In the genomic region with DNA sequence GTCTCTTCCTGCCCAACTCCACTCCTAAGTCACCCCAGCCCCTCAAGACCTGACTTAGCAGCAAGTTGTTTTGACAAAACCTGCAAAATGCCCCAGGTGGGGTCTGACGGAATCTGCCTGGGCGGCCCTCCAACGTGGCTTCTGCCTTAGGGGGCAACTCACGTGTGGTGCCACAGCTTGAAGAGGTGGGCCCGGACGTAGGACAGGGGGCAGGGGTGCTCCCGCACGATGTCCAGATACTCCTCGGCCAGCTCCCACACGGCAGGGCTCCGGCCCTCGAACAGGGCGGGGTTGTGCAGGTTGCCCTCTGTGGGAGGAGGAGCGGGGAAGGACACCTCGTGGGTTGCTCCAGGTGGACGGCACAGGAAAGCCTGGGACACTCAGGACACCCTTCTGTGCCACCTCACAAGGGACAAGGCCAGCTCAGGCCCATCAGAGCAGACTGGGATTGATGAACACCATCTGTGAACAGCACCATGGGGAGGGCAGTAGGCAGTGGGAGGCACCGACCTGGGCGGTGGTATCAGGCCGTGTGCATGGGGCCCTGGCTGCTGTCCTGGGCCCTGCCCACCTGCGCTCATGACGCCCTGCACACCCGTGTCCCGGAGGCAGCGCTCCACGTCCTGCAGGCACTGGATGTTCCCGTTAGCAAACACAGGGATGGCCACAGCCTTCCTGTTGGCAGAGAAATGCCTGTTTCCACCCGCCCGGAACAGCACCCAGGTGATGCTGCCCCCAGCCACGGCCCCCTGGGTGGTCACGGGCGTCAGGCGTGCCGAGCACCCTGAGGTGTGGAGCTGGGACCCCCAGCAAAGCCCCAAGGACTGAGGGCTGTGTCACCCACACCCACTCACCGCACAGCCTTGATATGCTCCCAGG, we compare ENCODE assay signal across 17 cellular contexts.
"Had no signal": no experiment of that assay in that cellular context is flagged by ENCODE, and none has a peak within 500 bp of the region (broad histone marks: within the 10 kb centered on the region; RNA-seq: fewer than 3 reads in every experiment).

No MANE protein-coding gene starts in this region.

- H3K4me3 ChIP-seq: coronary artery, lung, tibial nerve, uterus had no signal

- H3K27me3 Mint-ChIP-seq: activated CD4-positive, alpha-beta T cell treated with anti-CD3 and anti-CD28 coated beads, Interleukin-2, amount 10 ng/mL, durations not matched to agents 7 days and 5 days; activated naive CD4-positive, alpha-beta T cell treated with anti-CD3 and anti-CD28 coated beads, Interleukin-2, amount 10 ng/mL, durations not matched to agents 7 days and 5 days; activated naive CD8-positive, alpha-beta T cell treated with anti-CD3 and anti-CD28 coated beads, Interleukin-2, amount 50 U/mL, for 24 hours; central memory CD8-positive, alpha-beta T cell had no signal

- H3K4me1 ChIP-seq: foreskin keratinocyte had no signal

- H3K36me3 Mint-ChIP-seq: natural killer cell had no signal

- H3K9me3 ChIP-seq: tibial nerve, uterus had no signal

- H3K4me3 Mint-ChIP-seq: activated CD4-positive, alpha-beta T cell treated with anti-CD3 and anti-CD28 coated beads, Interleukin-2, amount 10 ng/mL, durations not matched to agents 7 days and 5 days; activated CD8-positive, alpha-beta T cell treated with anti-CD3 and anti-CD28 coated beads, Interleukin-2, amount 10 ng/mL, durations not matched to agents 7 days and 5 days; activated naive CD4-positive, alpha-beta T cell treated with anti-CD3 and anti-CD28 coated beads, Interleukin-2, amount 10 ng/mL, durations not matched to agents 7 days and 5 days; activated naive CD8-positive, alpha-beta T cell treated with anti-CD3 and anti-CD28 coated beads, Interleukin-2, amount 50 U/mL, for 24 hours; central memory CD8-positive, alpha-beta T cell; natural killer cell had no signal

- DNase-seq: activated CD4-positive, alpha-beta T cell treated with anti-CD3 and anti-CD28 coated beads, Interleukin-2, amount 10 ng/mL, durations not matched to agents 7 days and 5 days; activated CD8-positive, alpha-beta T cell treated with anti-CD3 and anti-CD28 coated beads, Interleukin-2, amount 10 ng/mL, durations not matched to agents 7 days and 5 days; activated effector memory CD4-positive, alpha-beta T cell treated with Interleukin-2 at 50 U/mL for 16 hours; activated naive CD4-positive, alpha-beta T cell treated with anti-CD3 and anti-CD28 coated beads, Interleukin-2, amount 10 ng/mL, durations not matched to agents 7 days and 5 days; activated naive CD8-positive, alpha-beta T cell treated with anti-CD3 and anti-CD28 coated beads, Interleukin-2, amount 50 U/mL, for 24 hours; activated T-cell treated with anti-CD3 and anti-CD28 coated beads, Interleukin-2, amount 50 U/mL, for 48 hours; aorta; brain microvascular endothelial cell; foreskin keratinocyte; hippocampal formation; natural killer cell; stimulated activated CD4-positive, alpha-beta T cell treated with anti-CD3 and anti-CD28 coated beads, Interleukin-2, amount 100 ng/mL, for 48 hours; uterus had no signal

- H3K27ac Mint-ChIP-seq: activated CD4-positive, alpha-beta T cell treated with anti-CD3 and anti-CD28 coated beads, Interleukin-2, amount 10 ng/mL, durations not matched to agents 7 days and 5 days; activated CD8-positive, alpha-beta T cell treated with anti-CD3 and anti-CD28 coated beads, Interleukin-2, amount 10 ng/mL, durations not matched to agents 7 days and 5 days; activated naive CD4-positive, alpha-beta T cell treated with anti-CD3 and anti-CD28 coated beads, Interleukin-2, amount 10 ng/mL, durations not matched to agents 7 days and 5 days; activated naive CD8-positive, alpha-beta T cell treated with anti-CD3 and anti-CD28 coated beads, Interleukin-2, amount 50 U/mL, for 24 hours had no signal

- H3K27ac ChIP-seq: brain microvascular endothelial cell, coronary artery, foreskin keratinocyte, tibial nerve, uterus had no signal

- ATAC-seq: activated CD8-positive, alpha-beta T cell treated with anti-CD3 and anti-CD28 coated beads, Interleukin-2, amount 10 ng/mL, durations not matched to agents 7 days and 5 days; activated naive CD8-positive, alpha-beta T cell treated with anti-CD3 and anti-CD28 coated beads, Interleukin-2, amount 50 U/mL, for 24 hours; foreskin keratinocyte; natural killer cell had no signal

- H3K9me3 Mint-ChIP-seq: activated CD4-positive, alpha-beta T cell treated with anti-CD3 and anti-CD28 coated beads, Interleukin-2, amount 10 ng/mL, durations not matched to agents 7 days and 5 days; activated naive CD4-positive, alpha-beta T cell treated with anti-CD3 and anti-CD28 coated beads, Interleukin-2, amount 10 ng/mL, durations not matched to agents 7 days and 5 days; activated naive CD8-positive, alpha-beta T cell treated with anti-CD3 and anti-CD28 coated beads, Interleukin-2, amount 50 U/mL, for 24 hours; central memory CD8-positive, alpha-beta T cell; natural killer cell had no signal

- H3K27me3 ChIP-seq: brain microvascular endothelial cell, foreskin keratinocyte, tibial nerve, uterus had no signal

- H3K36me3 ChIP-seq: uterus had no signal
